In genomic region chr4:26804876-26805275, GRCh38 we compare ENCODE assay signal across 30 cellular contexts. TPM values are rescaled to one million over a fixed set of nuclear protein-coding genes. Genes with fewer than 3 reads are reported as not detected.
DNase-seq lines count a peak whose midpoint lies in the region; ATAC-seq and TF ChIP-seq lines count a peak whose summit lies in the region.
"Had no signal": no experiment of that assay in that cellular context is flagged by ENCODE, and none has a peak within 500 bp of the region (broad histone marks: within the 10 kb centered on the region; RNA-seq: fewer than 3 reads in every experiment).

No MANE protein-coding gene starts in this region.

- no peaks in the 10 kb centered on the region for H3F3A ChIP-seq in GM23338 (replicated peaks; ENCODE audit: low read depth)

- H3K27ac ChIP-seq in GM23338 (ENCODE audit: low read depth): no peak overlapping the region
- H3K27ac ChIP-seq in sigmoid colon: peak overlapping the region in 1 of 4 donors; percentile 47
- H3K27ac ChIP-seq: HL-60, PC-9 had no signal

- peaks cover 10% of the 10 kb centered on the region for H3K4me1 Mint-ChIP-seq in GM23338
- H3K4me1 Mint-ChIP-seq in activated naive CD4-positive, alpha-beta T cell treated with anti-CD3 and anti-CD28 coated beads for 36 hours (ENCODE audit: low read depth): no peaks in the 10 kb centered on the region
- peaks cover 30 to 41% of the 10 kb centered on the region in 2 donors for H3K4me1 Mint-ChIP-seq in stimulated activated naive B cell treated with anti-CD40 and anti-IgM and Interleukin-4, amounts not matched to agents 10 μg/mL and 1 μg/mL and 100 μg/mL, for 72 hours

- H4K20me1 ChIP-seq in GM23338 (replicated peaks; ENCODE audit: insufficient read depth): no peaks in the 10 kb centered on the region

- 76 to 82% methylated on average over 11 of the region's 11 CpGs for WGBS in sigmoid colon, 2 donors

- H3K27ac Mint-ChIP-seq in GM23338: no peak overlapping the region
- no peak overlapping the region for H3K27ac Mint-ChIP-seq in activated naive CD4-positive, alpha-beta T cell treated with anti-CD3 and anti-CD28 coated beads for 36 hours
- H3K27ac Mint-ChIP-seq in stimulated activated naive B cell treated with anti-CD40 and anti-IgM and Interleukin-4, amounts not matched to agents 10 μg/mL and 1 μg/mL and 100 μg/mL, for 72 hours: no peak overlapping the region
- H3K27ac Mint-ChIP-seq: B cell; CD4-positive, CD25-positive, alpha-beta regulatory T cell had no signal

- peak; percentile 23 for ATAC-seq in Right ventricle myocardium inferior
- ATAC-seq in left ventricle myocardium superior: no peak
- no peak for ATAC-seq in GM23338
- no peak for ATAC-seq in stimulated activated naive B cell treated with anti-CD40 and anti-IgM and Interleukin-4, amounts not matched to agents 10 μg/mL and 1 μg/mL and 100 μg/mL, for 72 hours (replicated peaks)
- no peak for ATAC-seq in GM18511 (IDR thresholded peaks at IDR 0.05; ENCODE audit: unreplicated experiment)
- ATAC-seq: GM12878, HepG2, K562 had no signal

- DNase-seq in Right ventricle myocardium inferior (ENCODE audit: missing footprints): no peak
- no peak for DNase-seq in left ventricle myocardium superior
- no peak for DNase-seq in GM23338 (ENCODE audit: low spot score)
- peak; percentile 11 for DNase-seq in fibroblast of mammary gland (ENCODE audit: low read depth)
- DNase-seq in sigmoid colon: no peak
- no peak for DNase-seq in activated naive CD4-positive, alpha-beta T cell treated with anti-CD3 and anti-CD28 coated beads for 36 hours
- DNase-seq in stimulated activated naive B cell treated with anti-CD40 and anti-IgM and Interleukin-4, amounts not matched to agents 10 μg/mL and 1 μg/mL and 100 μg/mL, for 72 hours: no peak
- DNase-seq: 8988T; CD4-positive, CD25-positive, alpha-beta regulatory T cell; COR-L47; DMS 273 treated with DMSO at 0.1 percent for 48 hours; DMS79 treated with DMSO at 0.1 percent for 48 hours; GOT3; HCEC 1CT; MG63; NCI-H1417; NCI-H1694 treated with DMSO at 0.1 percent for 48 hours; NCI-H2081 treated with DMSO at 0.1 percent for 48 hours; NCI-H2171 treated with DMSO at 0.1 percent for 48 hours; NCI-H69; PC-9; RPMI8226; SIG-M5; SK-N-SH had no signal

- H3K79me2 ChIP-seq in GM23338 (replicated peaks; ENCODE audit: insufficient read depth): no peaks in the 10 kb centered on the region

- no peak for TF ChIP-seq EP300 in sigmoid colon (IDR thresholded peaks at IDR 0.05)

- peak overlapping the region; percentile 74 for H2AFZ ChIP-seq in GM23338
- H2AFZ ChIP-seq: PC-9 had no signal

- H3K9me2 ChIP-seq in GM23338 (ENCODE audit: insufficient read depth): no peaks in the 10 kb centered on the region
- H3K9me2 ChIP-seq: SK-N-SH had no signal

- intact Hi-C loops in Right ventricle myocardium inferior (cut with DNase I) (no loop called here), left ventricle myocardium superior (cut with micrococcal nuclease) (no loop called here), sigmoid colon (cut with DNase I) (no loop called here)
- intact Hi-C loops in activated naive CD4-positive, alpha-beta T cell treated with anti-CD3 and anti-CD28 coated beads for 36 hours (cut with micrococcal nuclease): no loop called here

- H3K9me3 Mint-ChIP-seq in GM23338: no peaks in the 10 kb centered on the region
- H3K9me3 Mint-ChIP-seq in activated naive CD4-positive, alpha-beta T cell treated with anti-CD3 and anti-CD28 coated beads for 36 hours: no peaks in the 10 kb centered on the region
- peaks cover 0 to 2% of the 10 kb centered on the region in 2 donors for H3K9me3 Mint-ChIP-seq in stimulated activated naive B cell treated with anti-CD40 and anti-IgM and Interleukin-4, amounts not matched to agents 10 μg/mL and 1 μg/mL and 100 μg/mL, for 72 hours

- H3K27me3 ChIP-seq in GM23338 (ENCODE audit: insufficient read depth) (no peaks in the 10 kb centered on the region), sigmoid colon (no peaks in the 10 kb centered on the region)
- H3K27me3 ChIP-seq: MG63 had no signal

- H3K4me3 ChIP-seq in GM23338 (no peak overlapping the region), fibroblast of mammary gland (ENCODE audit: control insufficient read depth, low read depth, low read length) (no peak overlapping the region), sigmoid colon (peak overlapping the region in 3 of 4 donors; percentile 22 to 34 (median 29))
- H3K4me3 ChIP-seq: GM12878, K562, MG63, PC-9 had no signal

- no peak overlapping the region for H3K4me3 Mint-ChIP-seq in GM23338
- H3K4me3 Mint-ChIP-seq in activated naive CD4-positive, alpha-beta T cell treated with anti-CD3 and anti-CD28 coated beads for 36 hours: no peak overlapping the region
- no peak overlapping the region for H3K4me3 Mint-ChIP-seq in stimulated activated naive B cell treated with anti-CD40 and anti-IgM and Interleukin-4, amounts not matched to agents 10 μg/mL and 1 μg/mL and 100 μg/mL, for 72 hours
- H3K4me3 Mint-ChIP-seq: B cell had no signal

- no peaks in the 10 kb centered on the region for H3K36me3 Mint-ChIP-seq in GM23338 (ENCODE audit: low read depth)
- H3K36me3 Mint-ChIP-seq in activated naive CD4-positive, alpha-beta T cell treated with anti-CD3 and anti-CD28 coated beads for 36 hours (ENCODE audit: low read depth): no peaks in the 10 kb centered on the region
- H3K36me3 Mint-ChIP-seq in stimulated activated naive B cell treated with anti-CD40 and anti-IgM and Interleukin-4, amounts not matched to agents 10 μg/mL and 1 μg/mL and 100 μg/mL, for 72 hours: peaks cover 0 to 8% of the 10 kb centered on the region in 2 donors

- no peaks in the 10 kb centered on the region for H3K9me3 ChIP-seq in sigmoid colon
- H3K9me3 ChIP-seq: MG63, SK-N-SH had no signal

- H3K36me3 ChIP-seq in GM23338 (ENCODE audit: insufficient read depth): no peaks in the 10 kb centered on the region
- H3K36me3 ChIP-seq in sigmoid colon: no peaks in the 10 kb centered on the region
- H3K36me3 ChIP-seq: MG63 had no signal

- no peak for TF ChIP-seq POLR2A in sigmoid colon (IDR thresholded peaks at IDR 0.05)

- H3K27me3 Mint-ChIP-seq in GM23338 (ENCODE audit: insufficient read depth, low read depth, poor library complexity): peaks cover 4% of the 10 kb centered on the region
- no peaks in the 10 kb centered on the region for H3K27me3 Mint-ChIP-seq in activated naive CD4-positive, alpha-beta T cell treated with anti-CD3 and anti-CD28 coated beads for 36 hours (ENCODE audit: low read depth)
- peaks cover 20 to 25% of the 10 kb centered on the region in 2 donors for H3K27me3 Mint-ChIP-seq in stimulated activated naive B cell treated with anti-CD40 and anti-IgM and Interleukin-4, amounts not matched to agents 10 μg/mL and 1 μg/mL and 100 μg/mL, for 72 hours
- H3K27me3 Mint-ChIP-seq: CD4-positive, CD25-positive, alpha-beta regulatory T cell had no signal

- H3K4me1 ChIP-seq in GM23338 (ENCODE audit: insufficient read depth) (0 out of 2 replicates have a peak, but pooled peaks cover 3% of the 10 kb centered on the region), sigmoid colon (peaks cover 0 to 8% (median 0%) of the 10 kb centered on the region in 4 donors)

- CTCF ChIA-PET in activated naive CD4-positive, alpha-beta T cell treated with anti-CD3 and anti-CD28 coated beads for 36 hours (lab: Charles Lee): no interaction called here

- no peak for TF ChIP-seq CTCF in GM23338 (conservative IDR thresholded peaks at IDR 0.05; ENCODE audit: low read depth in 2 of 2)
- TF ChIP-seq CTCF in fibroblast of mammary gland (conservative IDR thresholded peaks at IDR 0.05; ENCODE audit: control insufficient read depth, insufficient read depth, low read depth, low read length): no peak
- no peak for TF ChIP-seq CTCF in sigmoid colon (IDR thresholded peaks at IDR 0.05)

- H3K4me2 ChIP-seq in GM23338: no peak overlapping the region
- H3K4me2 ChIP-seq: PC-9, SK-N-SH had no signal

TF ChIP-seq in GM23338, 12 proteins besides CTCF, POLR2A, EP300 and RAD21 (continues in another document):
- TF ChIP-seq POLR2AphosphoS5 (IDR thresholded peaks at IDR 0.05; ENCODE audit: low read depth) (no peak), JUNB (IDR thresholded peaks at IDR 0.05; ENCODE audit: unreplicated experiment) (no peak), NANOG (IDR thresholded peaks at IDR 0.05; ENCODE audit: borderline replicate concordance) (no peak)

RNA-seq across cellular contexts. Expression of gene STIM2, which starts 55.8 kb away (rescaled TPM):
- total RNA-seq in Right ventricle myocardium inferior (9.2 TPM), left ventricle myocardium superior (12.5 TPM), sigmoid colon (10 to 100 TPM; 10.7 to 15.3 (median 14.7) TPM)
- 13.1 and 15.1 TPM in 2 replicates for total RNA-seq in GM23338 (2014; rRNA removed; shearing (Covaris generic))
- polyA plus RNA-seq in GM23338 (2016; fragmentation: Nextera tagmentation; extraction: Ambion mirVana) (17.4 and 17.8 TPM in 2 replicates), sigmoid colon (10 to 100 TPM in 1 of 3 donors, 1 to 10 TPM in 2; 3.0 to 16.8 (median 5.5) TPM)
- total RNA-seq in activated naive CD4-positive, alpha-beta T cell treated with anti-CD3 and anti-CD28 coated beads for 36 hours: 10 to 100 TPM; 40.5 to 43.1 TPM

Comparison
In these comparisons a context has a peak if more than half of its experiments do, and no peak if none do; other contexts are left out.
1. H3K4me3 ChIP-seq: peak in sigmoid colon (3 of 4); none in GM23338 (single experiment) and fibroblast of mammary gland (single experiment).